In the genomic region with DNA sequence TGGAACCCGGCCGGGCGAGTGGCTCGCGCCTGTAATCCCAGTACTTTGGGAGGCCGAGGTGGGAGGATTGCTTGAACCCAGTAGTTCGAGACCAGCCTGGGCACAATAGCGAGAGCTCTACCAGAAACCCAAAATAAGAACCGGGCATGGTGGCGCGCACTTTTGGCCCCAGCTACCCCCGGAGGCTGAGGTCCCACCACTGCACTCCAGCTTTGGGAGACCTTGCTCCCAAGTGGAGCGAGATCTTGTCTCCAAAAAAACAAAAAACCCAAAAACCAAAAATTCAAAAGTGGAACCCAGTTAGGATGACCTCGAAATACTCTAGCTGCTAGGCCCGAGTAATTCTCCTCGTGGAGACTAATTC, we compare ENCODE assay signal across 1 cellular context.
TF ChIP-seq lines count a peak whose summit lies in the region.

No MANE protein-coding gene starts in this region.

TF ChIP-seq in H1, 55 proteins besides CTCF, POLR2A, EP300 and RAD21:
- no peak for TF ChIP-seq CHD2 (IDR thresholded peaks at IDR 0.05; ENCODE audit: low read length)
- no peak for TF ChIP-seq SP1 (IDR thresholded peaks at IDR 0.05; ENCODE audit: low read depth, low read length)
- no peak for TF ChIP-seq TBP (IDR thresholded peaks at IDR 0.05; ENCODE audit: low read depth, low read length)
- TF ChIP-seq SIX5 (IDR thresholded peaks at IDR 0.05; ENCODE audit: low read depth, low read length), result no peak
- no peak for TF ChIP-seq GABPA (IDR thresholded peaks at IDR 0.05; ENCODE audit: borderline replicate concordance, insufficient read depth, low read length)
- no peak for TF ChIP-seq POLR2AphosphoS5 (IDR thresholded peaks at IDR 0.05; ENCODE audit: low read depth, low read length)
- no peak for TF ChIP-seq CREB1 (IDR thresholded peaks at IDR 0.05)
- TF ChIP-seq TAF1 (IDR thresholded peaks at IDR 0.05; ENCODE audit: low read depth, low read length), result no peak
- TF ChIP-seq SIN3A (conservative IDR thresholded peaks at IDR 0.05 in 1 of 2, IDR thresholded peaks at IDR 0.05 in 1 of 2; ENCODE audit: low read depth in 1 of 2, low read length in 2 of 2), result no peak
- no peak for TF ChIP-seq ASH2L (IDR thresholded peaks at IDR 0.05; ENCODE audit: low read length)
- TF ChIP-seq SIRT6 (IDR thresholded peaks at IDR 0.05; ENCODE audit: low read length), result no peak
- no peak for TF ChIP-seq RNF2 (IDR thresholded peaks at IDR 0.05; ENCODE audit: borderline replicate concordance, low read depth, low read length, missing control alignments, poor library complexity, severe bottlenecking)
- no peak for TF ChIP-seq YY1 (IDR thresholded peaks at IDR 0.05; ENCODE audit: low read depth, low read length)
- TF ChIP-seq HDAC2 (IDR thresholded peaks at IDR 0.05; ENCODE audit: borderline replicate concordance in 1 of 2, low read depth in 2 of 2, low read length in 2 of 2), result no peak
- TF ChIP-seq POU5F1 (IDR thresholded peaks at IDR 0.05; ENCODE audit: low read depth, low read length), result no peak
- TF ChIP-seq, protein P1, sequence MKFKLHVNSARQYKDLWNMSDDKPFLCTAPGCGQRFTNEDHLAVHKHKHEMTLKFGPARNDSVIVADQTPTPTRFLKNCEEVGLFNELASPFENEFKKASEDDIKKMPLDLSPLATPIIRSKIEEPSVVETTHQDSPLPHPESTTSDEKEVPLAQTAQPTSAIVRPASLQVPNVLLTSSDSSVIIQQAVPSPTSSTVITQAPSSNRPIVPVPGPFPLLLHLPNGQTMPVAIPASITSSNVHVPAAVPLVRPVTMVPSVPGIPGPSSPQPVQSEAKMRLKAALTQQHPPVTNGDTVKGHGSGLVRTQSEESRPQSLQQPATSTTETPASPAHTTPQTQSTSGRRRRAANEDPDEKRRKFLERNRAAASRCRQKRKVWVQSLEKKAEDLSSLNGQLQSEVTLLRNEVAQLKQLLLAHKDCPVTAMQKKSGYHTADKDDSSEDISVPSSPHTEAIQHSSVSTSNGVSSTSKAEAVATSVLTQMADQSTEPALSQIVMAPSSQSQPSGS (IDR thresholded peaks at IDR 0.05; ENCODE audit: low read length), result no peak
- TF ChIP-seq SRF (IDR thresholded peaks at IDR 0.05; ENCODE audit: low read depth, low read length), result no peak
- TF ChIP-seq SP2 (IDR thresholded peaks at IDR 0.05; ENCODE audit: low read length), result no peak
- TF ChIP-seq TAF7 (optimal IDR thresholded peaks at IDR 0.05; ENCODE audit: borderline replicate concordance, low read depth, low read length), result no peak
TF ChIP-seq in H1: peak in this region for 0.
